Comparison of ENCODE assay signal across 1 cellular context in genomic region chr19:2782936-2783780, GRCh38.
TF ChIP-seq lines count a peak whose summit lies in the region.

TSS of gene SGTA (minus strand) at chr19:2783273. CDS start at chr19:2769068, 14,205 bp downstream.

TF ChIP-seq in HepG2, 621 proteins besides CTCF, POLR2A, EP300 and RAD21 (continued from another document and continues in another):
- TF ChIP-seq HNF4G (IDR thresholded peaks at IDR 0.05; ENCODE audit: borderline replicate concordance, low read depth, low read length) (no peak; the same call in 1 of the 2 replicates), HNF4G (CRISPR knock-in tag; IDR thresholded peaks at IDR 0.05; ENCODE audit: borderline replicate concordance, low read depth) (0 out of 2 replicates have a peak, but pooled peaks have one; percentile 56), ZNF274 (CRISPR knock-in tag; IDR thresholded peaks at IDR 0.05) (peak; percentile 93), MED1 (CRISPR knock-in tag; IDR thresholded peaks at IDR 0.05) (peak; percentile 89), ZNF34 (CRISPR knock-in tag; IDR thresholded peaks at IDR 0.05; ENCODE audit: borderline replicate concordance) (no peak), ZNF446 (CRISPR knock-in tag; IDR thresholded peaks at IDR 0.05) (peak; percentile 89; the same call in 1 of the 2 replicates), PRDM15 (CRISPR knock-in tag; IDR thresholded peaks at IDR 0.05) (peak; percentile 84), HNRNPUL1 (IDR thresholded peaks at IDR 0.05; ENCODE audit: low read depth, low read length) (no peak), MBNL3 (CRISPR knock-in tag; conservative IDR thresholded peaks at IDR 0.05) (no peak), ZNF468 (CRISPR knock-in tag; IDR thresholded peaks at IDR 0.05) (no peak), ZNF788 (CRISPR knock-in tag; IDR thresholded peaks at IDR 0.05; ENCODE audit: borderline replicate concordance) (peak; percentile 92; the same call in 1 of the 2 replicates), ZNF704 (CRISPR knock-in tag; IDR thresholded peaks at IDR 0.05; ENCODE audit: borderline replicate concordance) (peak; percentile 95; the same call in 1 of the 2 replicates), RCOR2 (CRISPR knock-in tag; IDR thresholded peaks at IDR 0.05) (0 out of 2 replicates have a peak, but pooled peaks have one; percentile 18), SMAD9 (CRISPR knock-in tag; IDR thresholded peaks at IDR 0.05) (peak; percentile 95), SMAD1 (CRISPR knock-in tag; IDR thresholded peaks at IDR 0.05; ENCODE audit: borderline replicate concordance, low read depth) (peak; percentile 51; the same call in 1 of the 2 replicates), THRA (CRISPR knock-in tag; IDR thresholded peaks at IDR 0.05; ENCODE audit: borderline replicate concordance) (no peak), ZNF790 (CRISPR knock-in tag; IDR thresholded peaks at IDR 0.05; ENCODE audit: borderline replicate concordance) (peak; percentile 65; the same call in 1 of the 2 replicates), ZBTB43 (CRISPR knock-in tag; conservative IDR thresholded peaks at IDR 0.05) (peak; percentile 94), ZBTB37 (CRISPR knock-in tag; IDR thresholded peaks at IDR 0.05) (0 out of 2 replicates have a peak, but pooled peaks have one; percentile 12), ZNF589 (CRISPR knock-in tag; conservative IDR thresholded peaks at IDR 0.05) (peak; percentile 95), CBFB (CRISPR knock-in tag; IDR thresholded peaks at IDR 0.05) (peak; percentile 65; the same call in 1 of the 2 replicates), ZNF138 (CRISPR knock-in tag; IDR thresholded peaks at IDR 0.05; ENCODE audit: low read depth) (peak; percentile 99), SYNCRIP (IDR thresholded peaks at IDR 0.05; ENCODE audit: insufficient read depth, low read depth, low read length) (no peak), PAWR (CRISPR knock-in tag; IDR thresholded peaks at IDR 0.05; ENCODE audit: borderline replicate concordance) (no peak), POLR2AphosphoS5 (IDR thresholded peaks at IDR 0.05; ENCODE audit: low read depth, low read length) (peak; percentile 72), TIGD3 (CRISPR knock-in tag; IDR thresholded peaks at IDR 0.05; ENCODE audit: borderline replicate concordance) (peak; percentile 92), ZNF451 (CRISPR knock-in tag; IDR thresholded peaks at IDR 0.05) (peak; percentile 90), SATB2 (CRISPR knock-in tag; IDR thresholded peaks at IDR 0.05) (peak; percentile 97), ZNF792 (CRISPR knock-in tag; IDR thresholded peaks at IDR 0.05) (peak; percentile 98), SNAI1 (CRISPR knock-in tag; IDR thresholded peaks at IDR 0.05; ENCODE audit: borderline replicate concordance) (peak; percentile 1; the same call in 1 of the 2 replicates), HOXA3 (CRISPR knock-in tag; IDR thresholded peaks at IDR 0.05) (peak; percentile 98), SPEN (CRISPR knock-in tag; IDR thresholded peaks at IDR 0.05; ENCODE audit: low read depth) (peak; percentile 93), TP53 (CRISPR knock-in tag; conservative IDR thresholded peaks at IDR 0.05) (0 out of 2 replicates have a peak, but pooled peaks have one; percentile 57), GZF1 (CRISPR knock-in tag; IDR thresholded peaks at IDR 0.05) (0 out of 2 replicates have a peak, but pooled peaks have one; percentile 61), ZFP36L1 (CRISPR knock-in tag; IDR thresholded peaks at IDR 0.05) (peak; percentile 99), IRF9 (CRISPR knock-in tag; IDR thresholded peaks at IDR 0.05; ENCODE audit: borderline replicate concordance) (peak; percentile 88; the same call in 1 of the 2 replicates), ZNF552 (CRISPR knock-in tag; IDR thresholded peaks at IDR 0.05; ENCODE audit: borderline replicate concordance) (peak; percentile 99), SIX1 (CRISPR knock-in tag; IDR thresholded peaks at IDR 0.05; ENCODE audit: borderline replicate concordance) (no peak; the same call in 1 of the 2 replicates), TSC22D2 (CRISPR knock-in tag; IDR thresholded peaks at IDR 0.05; ENCODE audit: borderline replicate concordance) (peak; percentile 85; the same call in 1 of the 2 replicates), ZNF3 (CRISPR knock-in tag; IDR thresholded peaks at IDR 0.05) (no peak), ZNF224 (CRISPR knock-in tag; IDR thresholded peaks at IDR 0.05) (peak; percentile 97), ELF4 (CRISPR knock-in tag; IDR thresholded peaks at IDR 0.05; ENCODE audit: borderline replicate concordance) (peak; percentile 78; the same call in 1 of the 2 replicates), PTBP1 (IDR thresholded peaks at IDR 0.05; ENCODE audit: low read depth, low read length, poor library complexity, severe bottlenecking) (peak; percentile 30), RNF219 (CRISPR knock-in tag; IDR thresholded peaks at IDR 0.05) (peak; percentile 97), ZMAT5 (CRISPR knock-in tag; IDR thresholded peaks at IDR 0.05; ENCODE audit: borderline replicate concordance, low read depth) (no peak), TFDP1 (CRISPR knock-in tag; IDR thresholded peaks at IDR 0.05; ENCODE audit: borderline replicate concordance) (peak; percentile 99), ZSCAN29 (CRISPR knock-in tag; conservative IDR thresholded peaks at IDR 0.05) (no peak), FOXA3 (CRISPR knock-in tag; IDR thresholded peaks at IDR 0.05) (peak; percentile 70; the same call in 1 of the 2 replicates), ZNF235 (CRISPR knock-in tag; IDR thresholded peaks at IDR 0.05; ENCODE audit: borderline replicate concordance) (no peak; the same call in 1 of the 2 replicates), KMT2A (CRISPR knock-in tag; IDR thresholded peaks at IDR 0.05) (peak; percentile 80; the same call in 1 of the 2 replicates), GTF2F1 (IDR thresholded peaks at IDR 0.05; ENCODE audit: low read length) (no peak), ZNF556 (CRISPR knock-in tag; IDR thresholded peaks at IDR 0.05; ENCODE audit: borderline replicate concordance) (peak; percentile 83; the same call in 1 of the 2 replicates), MEIS2 (CRISPR knock-in tag; IDR thresholded peaks at IDR 0.05) (peak; percentile 93; the same call in 1 of the 2 replicates), ZNF343 (CRISPR knock-in tag; IDR thresholded peaks at IDR 0.05) (peak; percentile 95)
